ENCODE assay signal across 19 cellular contexts in the genomic region with DNA sequence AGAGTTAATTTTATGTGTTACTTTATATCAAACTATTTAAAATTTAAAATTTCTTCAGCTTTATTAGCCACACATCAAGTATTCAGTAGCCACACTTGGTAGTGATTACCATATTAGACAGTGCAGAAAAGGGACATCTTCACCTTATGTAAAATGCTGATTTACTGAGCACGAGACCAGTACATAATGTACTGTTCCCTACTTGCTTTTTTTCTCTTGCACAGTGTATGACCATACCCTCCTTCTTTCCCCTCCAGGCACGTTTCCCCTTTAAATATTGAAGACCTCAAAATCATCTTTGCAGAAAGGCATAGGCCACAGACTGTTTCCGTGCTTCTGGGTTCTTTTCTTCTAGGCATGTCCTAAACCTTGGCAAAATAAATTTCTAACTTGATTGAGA. TPM values are rescaled to one million over a fixed set of nuclear protein-coding genes. Genes with fewer than 3 reads are reported as not detected.
A peak's percentile ranks its signal among the peaks of the same experiment; 100 is the strongest.
DNase-seq lines count a peak whose midpoint lies in the region; TF ChIP-seq lines count a peak whose summit lies in the region.
"Had no signal": no experiment of that assay in that cellular context is flagged by ENCODE, and none has a peak within 500 bp of the region (broad histone marks: within the 10 kb centered on the region; RNA-seq: fewer than 3 reads in every experiment).

No MANE protein-coding gene starts in this region.

- peaks cover 8% of the 10 kb centered on the region for H3K4me1 Mint-ChIP-seq in neural crest cell

- in situ Hi-C loops in GM13977 (cut with MboI; ENCODE audit: low pct_unique_long_range_greater_than_20kb, low sequenced_read_pairs, unreplicated experiment), result no loop called here

- H3K9me3 Mint-ChIP-seq in neural crest cell, result no peaks in the 10 kb centered on the region
- H3K9me3 Mint-ChIP-seq: GM23338 had no signal

- no peak overlapping the region for H3K4me3 Mint-ChIP-seq in neural crest cell
- H3K4me3 Mint-ChIP-seq: GM23338 had no signal

- H4K20me1 ChIP-seq in BLaER1, result peaks cover 6% of the 10 kb centered on the region; the same call in 1 of the 2 replicates

- H3K4me1 ChIP-seq in BLaER1 (peaks cover 55% of the 10 kb centered on the region), ascending aorta (peaks cover 10 to 61% of the 10 kb centered on the region in 2 donors), thyroid gland (peaks cover 83 to 86% of the 10 kb centered on the region in 2 donors)

- H3K9ac ChIP-seq in BLaER1, result no peak overlapping the region
- H3K9ac ChIP-seq: KMS-11 had no signal

- 49 to 73% methylated on average over 3 of the region's 3 CpGs for WGBS in thyroid gland, 2 donors

- TF ChIP-seq CTCF in ascending aorta (IDR thresholded peaks at IDR 0.05), result no peak
- no peak for TF ChIP-seq CTCF in neural crest cell (conservative IDR thresholded peaks at IDR 0.05)
- no peak for TF ChIP-seq CTCF in thyroid gland (IDR thresholded peaks at IDR 0.05)
- TF ChIP-seq CTCF in GM13977 (IDR thresholded peaks at IDR 0.05; ENCODE audit: extremely low read depth, insufficient read depth, missing control alignments), result no peak

- H3K36me3 Mint-ChIP-seq in neural crest cell (ENCODE audit: low read depth), result no peaks in the 10 kb centered on the region

- DNase-seq in ascending aorta (ENCODE audit: low spot score in 2 of 2) (no peak), neural crest cell (ENCODE audit: low read depth, low spot score) (no peak), thyroid gland (no peak), T-helper 2 cell (no peak), GM13977 (ENCODE audit: low spot score) (no peak)
- DNase-seq in stimulated activated CD8-positive, alpha-beta memory T cell treated with anti-CD3 and anti-CD28 coated beads, Interleukin-4, amount 100 ng/mL, for 48 hours, result no peak
- DNase-seq: ACHN, AML-193, COR-L47, GF-D8, MG63, NCI-H1092, NCI-H2081 treated with DMSO at 0.1 percent for 48 hours, NCI-H2227 treated with DMSO at 0.1 percent for 48 hours, NCI-H526, SIG-M5 had no signal

- H3K36me3 ChIP-seq in BLaER1 (no peaks in the 10 kb centered on the region), ascending aorta (peaks cover 0 to 19% of the 10 kb centered on the region in 2 donors), thyroid gland (no peaks in the 10 kb centered on the region)

- peak overlapping the region; percentile 33 for H3K4me2 ChIP-seq in BLaER1
- H3K4me2 ChIP-seq: GM23338, KMS-11 had no signal

- H3K4me3 ChIP-seq in BLaER1, result no peak overlapping the region
- peak overlapping the region; percentile 28 to 55 for H3K4me3 ChIP-seq in ascending aorta
- no peak overlapping the region for H3K4me3 ChIP-seq in thyroid gland (replicated peaks in 1 of 3)
- H3K4me3 ChIP-seq: GM23338, MG63 had no signal

- H3K9me3 ChIP-seq in BLaER1 (no peaks in the 10 kb centered on the region), ascending aorta (no peaks in the 10 kb centered on the region), thyroid gland (no peaks in the 10 kb centered on the region)
- H3K9me3 ChIP-seq: MG63 had no signal

- no peak overlapping the region for H3K27ac ChIP-seq in BLaER1
- peak overlapping the region; percentile 67 to 75 for H3K27ac ChIP-seq in ascending aorta
- H3K27ac ChIP-seq in thyroid gland, result peak overlapping the region; percentile 94 to 99 (median 98)
- H3K27ac ChIP-seq: KMS-11 had no signal

- no peak for TF ChIP-seq POLR2A in thyroid gland (IDR thresholded peaks at IDR 0.05)

- peak overlapping the region; percentile 14 for H3K27ac Mint-ChIP-seq in neural crest cell (ENCODE audit: unreplicated experiment)
- H3K27ac Mint-ChIP-seq: GM23338 had no signal

- intact Hi-C loops in ascending aorta (cut with DNase I), result loop anchor here (2.0 kb wide), 2 partner anchors 17 to 25 kb away; partner anchors contain the start of gene DSTN
- intact Hi-C loops in thyroid gland (cut with DNase I), result no loop called here

- H3K27me3 Mint-ChIP-seq in neural crest cell (ENCODE audit: low read depth), result no peaks in the 10 kb centered on the region

- H3K27me3 ChIP-seq in BLaER1 (no peaks in the 10 kb centered on the region), ascending aorta (no peaks in the 10 kb centered on the region), thyroid gland (no peaks in the 10 kb centered on the region)
- H3K27me3 ChIP-seq: MG63 had no signal

RNA-seq across cellular contexts. Expression of gene DSTN, which starts 18.0 kb away (rescaled TPM):
- total RNA-seq in ascending aorta (452 TPM), neural crest cell (91.9 and 98.7 TPM in 2 replicates), thyroid gland (100 to 1,000 TPM; 504 to 681 (median 560) TPM)

RNA-seq across cellular contexts. Expression of gene BFSP1, which starts 56.7 kb away (rescaled TPM):
- total RNA-seq in ascending aorta (not detected), neural crest cell (3.9 and 4.2 TPM in 2 replicates), thyroid gland (1 to 10 TPM; 2.7 to 8.7 (median 4.2) TPM)

Comparison
In these comparisons a context has a peak if more than half of its experiments do, and no peak if none do; other contexts are left out.
1. H3K4me3 ChIP-seq: peak in ascending aorta (2 of 2); none in BLaER1 (single experiment) and thyroid gland (0 of 3).